Comparison of ENCODE assay signal across 8 cellular contexts in genomic region chr11:18727499-18728236, GRCh38. TPM values are rescaled to one million over a fixed set of nuclear protein-coding genes. Genes with fewer than 3 reads are reported as not detected.
DNase-seq lines count a peak whose midpoint lies in the region; ATAC-seq and TF ChIP-seq lines count a peak whose summit lies in the region.

No MANE protein-coding gene starts in this region.

- H3K9me3 ChIP-seq in Loucy (ENCODE audit: insufficient read depth, low read depth, low read length): no peaks in the 10 kb centered on the region
- no peaks in the 10 kb centered on the region for H3K9me3 ChIP-seq in vagina

- H3K4me1 ChIP-seq in Loucy (ENCODE audit: insufficient read depth, low read length, poor library complexity, severe bottlenecking): no peaks in the 10 kb centered on the region
- no peaks in the 10 kb centered on the region for H3K4me1 ChIP-seq in vagina

- no peaks in the 10 kb centered on the region for H3K9me2 ChIP-seq in Loucy (replicated peaks; ENCODE audit: low read depth, low read length)

- H3K4me1 Mint-ChIP-seq in activated CD8-positive, alpha-beta T cell treated with anti-CD3 and anti-CD28 coated beads, Interleukin-2, amount 10 ng/mL, durations not matched to agents 7 days and 5 days (ENCODE audit: low read depth): peaks cover 8% of the 10 kb centered on the region
- H3K4me1 Mint-ChIP-seq in neural crest cell: peaks cover 6% of the 10 kb centered on the region

- intact Hi-C loops in vagina (cut with DNase I): loop anchor here (10.0 kb wide), 1 partner anchor 93 kb away; the partner anchor contains the start of gene SPTY2D1

- H3K4me3 ChIP-seq in AG09309 (ENCODE audit: control insufficient read depth, low read depth, low read length): no peak overlapping the region
- no peak overlapping the region for H3K4me3 ChIP-seq in Loucy (ENCODE audit: low read length, poor library complexity, severe bottlenecking)
- H3K4me3 ChIP-seq in vagina: no peak overlapping the region

- POLR2A ChIA-PET in activated CD8-positive, alpha-beta T cell treated with anti-CD3 and anti-CD28 coated beads, Interleukin-2, amount 10 ng/mL, durations not matched to agents 7 days and 5 days (lab: Charles Lee): no interaction called here

- peak overlapping the region; percentile 49 for H2AFZ ChIP-seq in Loucy (ENCODE audit: low read length)

- H3K36me3 Mint-ChIP-seq in activated CD8-positive, alpha-beta T cell treated with anti-CD3 and anti-CD28 coated beads, Interleukin-2, amount 10 ng/mL, durations not matched to agents 7 days and 5 days (ENCODE audit: low read depth): no peaks in the 10 kb centered on the region
- H3K36me3 Mint-ChIP-seq in neural crest cell (ENCODE audit: low read depth): no peaks in the 10 kb centered on the region

- H3K27me3 ChIP-seq in Loucy (ENCODE audit: insufficient read depth, low read length, poor library complexity, severe bottlenecking) (peaks cover 3% of the 10 kb centered on the region), vagina (no peaks in the 10 kb centered on the region)

- peak; percentile 72 for ATAC-seq in activated CD8-positive, alpha-beta T cell treated with anti-CD3 and anti-CD28 coated beads, Interleukin-2, amount 10 ng/mL, durations not matched to agents 7 days and 5 days
- ATAC-seq in esophagus mucosa (peak; percentile 25), GM19395 (IDR thresholded peaks at IDR 0.05; ENCODE audit: unreplicated experiment) (no peak)

- H3K27me3 Mint-ChIP-seq in activated CD8-positive, alpha-beta T cell treated with anti-CD3 and anti-CD28 coated beads, Interleukin-2, amount 10 ng/mL, durations not matched to agents 7 days and 5 days (ENCODE audit: low read depth): peaks cover 2% of the 10 kb centered on the region
- peaks cover 3% of the 10 kb centered on the region for H3K27me3 Mint-ChIP-seq in neural crest cell (ENCODE audit: low read depth)

- no peaks in the 10 kb centered on the region for H3K79me2 ChIP-seq in Loucy (ENCODE audit: insufficient read depth, low read length)

- no peak overlapping the region for H3K4me3 Mint-ChIP-seq in activated CD8-positive, alpha-beta T cell treated with anti-CD3 and anti-CD28 coated beads, Interleukin-2, amount 10 ng/mL, durations not matched to agents 7 days and 5 days
- no peak overlapping the region for H3K4me3 Mint-ChIP-seq in neural crest cell

- no peak overlapping the region for H3K9ac ChIP-seq in Loucy (ENCODE audit: low read depth, low read length, poor library complexity, severe bottlenecking)

- TF ChIP-seq POLR2A in vagina (IDR thresholded peaks at IDR 0.05): no peak

- H3K27ac ChIP-seq in vagina: no peak overlapping the region

- no peak overlapping the region for H3K27ac Mint-ChIP-seq in activated CD8-positive, alpha-beta T cell treated with anti-CD3 and anti-CD28 coated beads, Interleukin-2, amount 10 ng/mL, durations not matched to agents 7 days and 5 days
- H3K27ac Mint-ChIP-seq in neural crest cell (ENCODE audit: unreplicated experiment): no peak overlapping the region

- H3F3A ChIP-seq in Loucy (ENCODE audit: low read depth): no peaks in the 10 kb centered on the region

- no peak overlapping the region for H3K4me2 ChIP-seq in Loucy (ENCODE audit: low read depth, low read length, poor library complexity, severe bottlenecking)

- no peaks in the 10 kb centered on the region for H3K9me3 Mint-ChIP-seq in activated CD8-positive, alpha-beta T cell treated with anti-CD3 and anti-CD28 coated beads, Interleukin-2, amount 10 ng/mL, durations not matched to agents 7 days and 5 days (ENCODE audit: insufficient read depth)
- no peaks in the 10 kb centered on the region for H3K9me3 Mint-ChIP-seq in neural crest cell

- TF ChIP-seq CTCF in AG09309 (IDR thresholded peaks at IDR 0.05; ENCODE audit: control insufficient read depth, insufficient read depth, low read depth, low read length, missing control alignments) (peak; percentile 84), GM12874 (IDR thresholded peaks at IDR 0.05; ENCODE audit: insufficient read depth, low read depth, low read length) (peak; percentile 95), Loucy (conservative IDR thresholded peaks at IDR 0.05; ENCODE audit: low read length) (peak; percentile 87), neural crest cell (conservative IDR thresholded peaks at IDR 0.05) (peak; percentile 78), vagina (IDR thresholded peaks at IDR 0.05) (peak in 1 of 3 experiments; percentile 37)

- H3K36me3 ChIP-seq in Loucy (ENCODE audit: insufficient read depth, low read length) (no peaks in the 10 kb centered on the region), vagina (no peaks in the 10 kb centered on the region)

- CTCF ChIA-PET in activated CD8-positive, alpha-beta T cell treated with anti-CD3 and anti-CD28 coated beads, Interleukin-2, amount 10 ng/mL, durations not matched to agents 7 days and 5 days (lab: Charles Lee): interaction anchor here (0.5 to 6.0 kb wide), 21 partner anchors 11 to 483 kb away, joined by 3 to 50 read pairs (median 3); partner anchors contain the start of gene TSG101

- H4K20me1 ChIP-seq in Loucy (ENCODE audit: insufficient read depth, low read length, poor library complexity, severe bottlenecking): no peaks in the 10 kb centered on the region

- DNase-seq in AG09309 (ENCODE audit: low read depth): no peak
- peak; percentile 56 for DNase-seq in activated CD8-positive, alpha-beta T cell treated with anti-CD3 and anti-CD28 coated beads, Interleukin-2, amount 10 ng/mL, durations not matched to agents 7 days and 5 days
- peak; percentile 73 for DNase-seq in neural crest cell (ENCODE audit: low read depth, low spot score)
- DNase-seq in vagina (ENCODE audit: extremely low spot score in 2 of 2): no peak

RNA-seq across cellular contexts. Expression of gene IGSF22, which starts 1.7 kb away (rescaled TPM):
- total RNA-seq in activated CD8-positive, alpha-beta T cell treated with anti-CD3 and anti-CD28 coated beads, Interleukin-2, amount 10 ng/mL, durations not matched to agents 7 days and 5 days: not detected
- total RNA-seq in esophagus mucosa (not detected), neural crest cell (0.19 and 0.50 TPM in 2 replicates), vagina (not detected)

RNA-seq across cellular contexts. Expression of gene TMEM86A, which starts 29.1 kb away (rescaled TPM):
- total RNA-seq in activated CD8-positive, alpha-beta T cell treated with anti-CD3 and anti-CD28 coated beads, Interleukin-2, amount 10 ng/mL, durations not matched to agents 7 days and 5 days: under 1 TPM; 0.26 to 0.52 TPM
- total RNA-seq in esophagus mucosa (1.1 TPM), neural crest cell (1.5 and 1.7 TPM in 2 replicates), vagina (26.8 TPM)

Comparison
In these comparisons a context has a peak if more than half of its experiments do, and no peak if none do; other contexts are left out.
1. DNase-seq: peak in activated CD8-positive, alpha-beta T cell treated with anti-CD3 and anti-CD28 coated beads, Interleukin-2, amount 10 ng/mL, durations not matched to agents 7 days and 5 days (single experiment) and neural crest cell (single experiment); none in AG09309 (single experiment) and vagina (0 of 2).
2. RNA of gene TMEM86A, which starts 29.1 kb away (total RNA-seq): 26.8 TPM in vagina (single experiment); 1.5 to 1.7 TPM in neural crest cell, 1.1 TPM in esophagus mucosa (single experiment) and 0.26 to 0.52 TPM in activated CD8-positive, alpha-beta T cell treated with anti-CD3 and anti-CD28 coated beads, Interleukin-2, amount 10 ng/mL, durations not matched to agents 7 days and 5 days; every median in the first group is over 10 times any median in the second.